1 cellular context compared by ENCODE assay signal in genomic region chr9:124707667-124708066, GRCh38.
TF ChIP-seq lines count a peak whose summit lies in the region.

No MANE protein-coding gene starts in this region.

TF ChIP-seq in WTC11, 78 proteins besides CTCF, POLR2A, EP300 and RAD21 (continued from another document):
- TF ChIP-seq FOXK1 (CRISPR knock-in tag; IDR thresholded peaks at IDR 0.05): no peak
